In the genomic region with DNA sequence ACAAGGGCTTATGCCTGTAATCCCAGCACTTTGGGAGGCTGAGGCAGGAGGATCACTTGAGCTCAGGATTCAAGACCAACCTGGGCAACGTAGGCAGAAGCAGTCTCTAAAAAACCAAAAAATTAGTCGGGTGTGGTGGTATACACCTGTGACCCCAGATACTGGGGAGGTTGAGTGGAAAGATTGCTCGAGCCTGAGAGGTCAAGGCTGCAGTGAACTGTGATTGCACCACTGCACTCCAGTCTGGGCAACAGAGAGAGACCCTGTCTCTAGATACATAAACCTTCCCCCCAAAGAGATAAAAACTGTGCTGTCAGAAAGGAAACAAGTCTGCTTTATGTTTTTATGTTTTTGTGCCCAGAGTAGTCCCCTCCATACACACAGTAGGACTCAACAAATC, we compare ENCODE assay signal across 29 cellular contexts.
"Had no signal": no experiment of that assay in that cellular context is flagged by ENCODE, and none has a peak within 500 bp of the region (broad histone marks: within the 10 kb centered on the region; RNA-seq: fewer than 3 reads in every experiment).

No MANE protein-coding gene starts in this region.

- DNase-seq: activated B cell treated with CpG ODN at 0.5 μM for 24 hours; activated CD4-positive, alpha-beta T cell treated with anti-CD3 and anti-CD28 coated beads for 48 hours; activated CD4-positive, alpha-beta T cell treated with anti-CD3 and anti-CD28 coated beads, Interleukin-2, amount 50 U/mL, for 1 hour; activated CD4-positive, alpha-beta T cell treated with anti-CD3 and anti-CD28 coated beads, Interleukin-2, amount 50 U/mL, for 48 hours; activated CD8-positive, alpha-beta memory T cell treated with anti-CD3 and anti-CD28 coated beads for 24 hours; activated CD8-positive, alpha-beta T cell treated with anti-CD3 and anti-CD28 coated beads for 36 hours; activated effector memory CD4-positive, alpha-beta T cell treated with Interleukin-2 at 50 U/mL for 16 hours; activated gamma-delta T cell treated with Interleukin-2 at 50 U/mL for 16 hours; activated naive CD4-positive, alpha-beta T cell treated with anti-CD3 and anti-CD28 coated beads, Interleukin-2, amount 50 U/mL, for 16 hours; activated naive CD4-positive, alpha-beta T cell treated with Interleukin-2 at 50 U/mL for 16 hours; activated T-cell treated with anti-CD3 and anti-CD28 coated beads, Interleukin-2, amount 50 U/mL, for 4 hours; amniotic stem cell; anterior cingulate cortex; brain microvascular endothelial cell; cortex of kidney; effector CD8-positive, alpha-beta T cell; SW 1271; T-cell; T1000; WERI-Rb-1 had no signal

- H3K27ac ChIP-seq: brain microvascular endothelial cell, foreskin keratinocyte, gastroesophageal sphincter had no signal

- H3K36me3 ChIP-seq: brain microvascular endothelial cell, gastroesophageal sphincter, WERI-Rb-1 had no signal

- H3K27me3 ChIP-seq: brain microvascular endothelial cell, gastroesophageal sphincter had no signal

- H3K4me3 ChIP-seq: gastroesophageal sphincter had no signal

- H3K4me1 ChIP-seq: gastroesophageal sphincter had no signal

- ATAC-seq: activated CD4-positive, CD25-positive, alpha-beta regulatory T cell treated with anti-CD3 and anti-CD28 coated beads, Interleukin-2, amount 50 U/mL, for 24 hours; activated CD8-positive, alpha-beta T cell treated with anti-CD3 and anti-CD28 coated beads for 36 hours; activated T-cell treated with anti-CD3 and anti-CD28 coated beads, Interleukin-2, amount 50 U/mL, for 4 hours; activated T-helper 17 cell treated with anti-CD3 and anti-CD28 coated beads, Interleukin-2, amount 50 U/mL, for 72 hours; gastroesophageal sphincter; T-cell had no signal

- FAIRE-seq: astrocyte, bronchial epithelial cell, colon, endometrium, endothelial cell of umbilical vein had no signal

- H3K9me3 ChIP-seq: gastroesophageal sphincter had no signal
